ENCODE assay signal across 1 cellular context in the genomic region with DNA sequence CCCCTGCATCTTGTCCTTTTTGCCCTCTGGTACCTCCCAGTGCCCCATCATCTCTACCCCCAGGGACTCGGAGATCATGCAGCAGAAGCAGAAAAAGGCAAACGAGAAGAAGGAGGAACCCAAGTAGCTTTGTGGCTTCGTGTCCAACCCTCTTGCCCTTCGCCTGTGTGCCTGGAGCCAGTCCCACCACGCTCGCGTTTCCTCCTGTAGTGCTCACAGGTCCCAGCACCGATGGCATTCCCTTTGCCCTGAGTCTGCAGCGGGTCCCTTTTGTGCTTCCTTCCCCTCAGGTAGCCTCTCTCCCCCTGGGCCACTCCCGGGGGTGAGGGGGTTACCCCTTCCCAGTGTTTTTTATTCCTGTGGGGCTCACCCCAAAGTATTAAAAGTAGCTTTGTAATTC.
TF ChIP-seq lines count a peak whose summit lies in the region.

No MANE protein-coding gene starts in this region.

TF ChIP-seq in K562, 482 proteins besides CTCF, POLR2A, EP300 and RAD21:
- TF ChIP-seq BRCA1 (IDR thresholded peaks at IDR 0.05) (no peak), BRCA1 (CRISPR knock-in tag; IDR thresholded peaks at IDR 0.05) (no peak), SMAD3 (CRISPR knock-in tag; conservative IDR thresholded peaks at IDR 0.05) (no peak), SIN3B (IDR thresholded peaks at IDR 0.05; ENCODE audit: low read depth) (no peak), SMAD2 (IDR thresholded peaks at IDR 0.05; ENCODE audit: low read depth, low read length) (no peak), ETS2 (tag; IDR thresholded peaks at IDR 0.05; ENCODE audit: borderline replicate concordance, poor library complexity, severe bottlenecking) (no peak), DEAF1 (CRISPR knock-in tag; IDR thresholded peaks at IDR 0.05) (no peak), TFE3 (CRISPR knock-in tag; IDR thresholded peaks at IDR 0.05) (no peak), ZBTB5 (IDR thresholded peaks at IDR 0.05) (no peak)
